Comparison of ENCODE assay signal across 8 cellular contexts in the genomic region with DNA sequence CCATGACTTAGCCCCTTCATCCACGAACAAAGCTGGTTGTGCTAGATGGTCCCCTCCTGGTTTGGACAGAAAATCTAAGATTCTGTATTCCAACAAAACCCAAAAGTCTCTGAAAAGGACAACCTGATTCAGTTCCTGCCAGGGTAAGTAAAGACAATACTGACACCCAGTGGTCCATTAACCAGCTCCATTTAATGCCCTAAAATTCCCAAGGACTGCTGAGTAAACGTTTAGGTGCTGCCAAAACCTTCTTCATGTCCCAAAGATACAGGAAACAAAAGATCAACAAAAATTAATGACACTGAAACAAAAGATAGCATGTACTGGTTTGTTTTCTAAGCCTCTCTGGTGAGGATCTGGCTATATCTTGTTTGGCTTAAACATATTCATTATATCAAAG. TPM values are rescaled to one million over a fixed set of nuclear protein-coding genes. Genes with fewer than 3 reads are reported as not detected.
A peak's percentile ranks its signal among the peaks of the same experiment; 100 is the strongest.
DNase-seq lines count a peak whose midpoint lies in the region; ATAC-seq and TF ChIP-seq lines count a peak whose summit lies in the region.

No MANE protein-coding gene starts in this region.

- no peak for TF ChIP-seq POLR2A in body of pancreas (IDR thresholded peaks at IDR 0.05)

- ATAC-seq in body of pancreas (no peak), GM18502 (IDR thresholded peaks at IDR 0.05; ENCODE audit: poor library complexity, unreplicated experiment) (no peak), GM19023 (IDR thresholded peaks at IDR 0.05; ENCODE audit: unreplicated experiment) (no peak), HG03460 (IDR thresholded peaks at IDR 0.05; ENCODE audit: unreplicated experiment) (no peak)

- no peaks in the 10 kb centered on the region for H3K9me3 ChIP-seq in body of pancreas

- H3K27ac ChIP-seq in body of pancreas, result no peak overlapping the region

- no peaks in the 10 kb centered on the region for H3K4me1 ChIP-seq in body of pancreas

- intact Hi-C loops in body of pancreas (cut with DNase I), result no loop called here

- peaks cover 12% of the 10 kb centered on the region for H3K27me3 Mint-ChIP-seq in T-helper 2 cell treated with Interferon-gamma antibody and Interleukin-4, amounts not matched to agents 5 μg/mL and 100 μg/mL, for 36 hours (ENCODE audit: low read depth)

- H3K27me3 ChIP-seq in body of pancreas, result no peaks in the 10 kb centered on the region

- peak in 4 of 7 experiments; percentile 42 to 57 (median 49) for TF ChIP-seq CTCF in body of pancreas (IDR thresholded peaks at IDR 0.05)

- peaks cover 7% of the 10 kb centered on the region for H3K9me3 Mint-ChIP-seq in T-helper 2 cell treated with Interferon-gamma antibody and Interleukin-4, amounts not matched to agents 5 μg/mL and 100 μg/mL, for 36 hours

- no peak overlapping the region for H3K4me3 Mint-ChIP-seq in T-helper 2 cell treated with Interferon-gamma antibody and Interleukin-4, amounts not matched to agents 5 μg/mL and 100 μg/mL, for 36 hours

- H3K27ac Mint-ChIP-seq in T-helper 2 cell treated with Interferon-gamma antibody and Interleukin-4, amounts not matched to agents 5 μg/mL and 100 μg/mL, for 36 hours, result no peak overlapping the region

- DNase-seq in COR-L47 (lab: John Stamatoyannopoulos, UW) (peak; percentile 2), NCI-H1092 treated with DMSO at 0.1 percent for 48 hours (lab: John Stamatoyannopoulos, UW) (peak; percentile 26), body of pancreas (peak in 1 of 4 donors; percentile 20), midbrain (lab: John Stamatoyannopoulos, UW) (peak; percentile 69)
- DNase-seq in T-helper 2 cell treated with Interferon-gamma antibody and Interleukin-4, amounts not matched to agents 5 μg/mL and 100 μg/mL, for 36 hours (ENCODE audit: low spot score), result no peak

- H3K36me3 ChIP-seq in body of pancreas (replicated peaks in 1 of 2; ENCODE audit: insufficient read depth in 1 of 2, low read depth in 2 of 2), result no peaks in the 10 kb centered on the region

- H3K36me3 Mint-ChIP-seq in T-helper 2 cell treated with Interferon-gamma antibody and Interleukin-4, amounts not matched to agents 5 μg/mL and 100 μg/mL, for 36 hours (ENCODE audit: low read depth), result no peaks in the 10 kb centered on the region

- H3K4me3 ChIP-seq in body of pancreas, result no peak overlapping the region

- WGBS in body of pancreas, 2 donors, result 0 to 20% methylated on average over 2 of the region's 2 CpGs

- H3K4me1 Mint-ChIP-seq in T-helper 2 cell treated with Interferon-gamma antibody and Interleukin-4, amounts not matched to agents 5 μg/mL and 100 μg/mL, for 36 hours (ENCODE audit: low read depth), result no peaks in the 10 kb centered on the region

RNA-seq across cellular contexts. Expression of gene PPP1R2B, which starts 25.3 kb away (rescaled TPM):
- total RNA-seq in body of pancreas, result not detected
